Comparison of ENCODE assay signal across 1 cellular context in the genomic region with DNA sequence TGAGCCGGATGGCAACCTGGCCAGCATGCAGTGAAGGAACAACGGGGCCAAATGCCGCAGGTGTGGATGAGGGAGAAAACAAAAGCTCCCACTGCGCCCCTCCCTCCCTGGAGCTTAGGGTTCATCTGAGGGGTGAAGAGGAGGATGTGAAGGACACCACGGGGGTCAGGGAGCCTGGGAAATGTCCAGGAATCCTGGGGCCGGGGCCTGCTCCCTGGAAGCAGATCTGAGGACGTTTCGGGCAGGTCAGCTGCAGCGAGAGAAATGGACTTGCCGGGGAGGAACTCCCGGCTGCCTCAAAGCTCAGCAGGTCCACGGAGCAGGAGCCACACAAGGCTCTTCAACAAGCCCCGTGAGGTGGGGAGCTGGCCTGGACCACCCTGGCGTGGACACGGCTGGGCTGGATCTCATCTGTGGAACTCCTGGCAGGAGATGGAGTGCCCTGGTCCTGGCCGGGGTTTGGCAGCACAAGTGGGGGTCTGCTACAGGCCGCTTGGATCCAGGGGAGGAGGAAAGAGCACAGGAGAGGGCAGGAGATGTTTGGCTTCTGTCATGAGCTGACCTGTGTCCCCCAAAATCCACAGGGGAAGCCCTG.
TF ChIP-seq lines count a peak whose summit lies in the region.

No MANE protein-coding gene starts in this region.

TF ChIP-seq in H1, 55 proteins besides CTCF, POLR2A, EP300 and RAD21:
- TF ChIP-seq RXRA (IDR thresholded peaks at IDR 0.05; ENCODE audit: insufficient read depth, low read depth, low read length) = no peak
- TF ChIP-seq GABPA (IDR thresholded peaks at IDR 0.05; ENCODE audit: borderline replicate concordance, insufficient read depth, low read length) = no peak
- no peak for TF ChIP-seq SAP30 (IDR thresholded peaks at IDR 0.05; ENCODE audit: insufficient read depth, insufficient replicate concordance, low read length)
- TF ChIP-seq, protein P1, sequence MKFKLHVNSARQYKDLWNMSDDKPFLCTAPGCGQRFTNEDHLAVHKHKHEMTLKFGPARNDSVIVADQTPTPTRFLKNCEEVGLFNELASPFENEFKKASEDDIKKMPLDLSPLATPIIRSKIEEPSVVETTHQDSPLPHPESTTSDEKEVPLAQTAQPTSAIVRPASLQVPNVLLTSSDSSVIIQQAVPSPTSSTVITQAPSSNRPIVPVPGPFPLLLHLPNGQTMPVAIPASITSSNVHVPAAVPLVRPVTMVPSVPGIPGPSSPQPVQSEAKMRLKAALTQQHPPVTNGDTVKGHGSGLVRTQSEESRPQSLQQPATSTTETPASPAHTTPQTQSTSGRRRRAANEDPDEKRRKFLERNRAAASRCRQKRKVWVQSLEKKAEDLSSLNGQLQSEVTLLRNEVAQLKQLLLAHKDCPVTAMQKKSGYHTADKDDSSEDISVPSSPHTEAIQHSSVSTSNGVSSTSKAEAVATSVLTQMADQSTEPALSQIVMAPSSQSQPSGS (IDR thresholded peaks at IDR 0.05; ENCODE audit: low read length) = no peak
- TF ChIP-seq JUN (IDR thresholded peaks at IDR 0.05; ENCODE audit: low read depth, low read length) = no peak
- no peak for TF ChIP-seq CHD1 (IDR thresholded peaks at IDR 0.05; ENCODE audit: low read depth, low read length)
- TF ChIP-seq SUZ12 (IDR thresholded peaks at IDR 0.05; ENCODE audit: low read length) = no peak
- no peak for TF ChIP-seq CTBP2 (IDR thresholded peaks at IDR 0.05; ENCODE audit: borderline replicate concordance, insufficient read depth, insufficient read length, low read length)
- no peak for TF ChIP-seq RFX5 (IDR thresholded peaks at IDR 0.05; ENCODE audit: borderline replicate concordance, low read depth, low read length)
TF ChIP-seq in H1: peak in this region for 0.
